20 cellular contexts compared by ENCODE assay signal in genomic region chr11:64603411-64604110, GRCh38. TPM values are rescaled to one million over a fixed set of nuclear protein-coding genes. Genes with fewer than 3 reads are reported as not detected.
DNase-seq lines count a peak whose midpoint lies in the region; ATAC-seq and TF ChIP-seq lines count a peak whose summit lies in the region.
"Had no signal": no experiment of that assay in that cellular context is flagged by ENCODE, and none has a peak within 500 bp of the region (broad histone marks: within the 10 kb centered on the region; RNA-seq: fewer than 3 reads in every experiment).

No MANE protein-coding gene starts in this region.

- H3K14ac ChIP-seq in mesenchymal stem cell (ENCODE audit: low read length in 2 of 2): no peak overlapping the region

- ATAC-seq in right cardiac atrium (no peak), HG03457 (IDR thresholded peaks at IDR 0.05; ENCODE audit: unreplicated experiment) (no peak)
- ATAC-seq: A549 had no signal

- no peaks in the 10 kb centered on the region for H3K9me3 ChIP-seq in right cardiac atrium (ENCODE audit: control insufficient read depth, low read length)
- H3K9me3 ChIP-seq in left ventricle myocardium inferior (replicated peaks): no peaks in the 10 kb centered on the region
- no peaks in the 10 kb centered on the region for H3K9me3 ChIP-seq in HEK293 (ENCODE audit: control insufficient read depth, insufficient read depth, low read depth, low read length)
- no peaks in the 10 kb centered on the region for H3K9me3 ChIP-seq in mesenchymal stem cell (ENCODE audit: control insufficient read depth, low read length)
- no peaks in the 10 kb centered on the region for H3K9me3 ChIP-seq in osteoblast (ENCODE audit: low read depth, low read length)
- H3K9me3 ChIP-seq: A549 had no signal

- no peaks in the 10 kb centered on the region for H3K36me3 ChIP-seq in left ventricle myocardium inferior
- no peaks in the 10 kb centered on the region for H3K36me3 ChIP-seq in HEK293 (ENCODE audit: control insufficient read depth in 2 of 2, insufficient read depth in 1 of 2, low read length in 2 of 2)
- no peaks in the 10 kb centered on the region for H3K36me3 ChIP-seq in mesenchymal stem cell (ENCODE audit: control insufficient read depth in 1 of 2, insufficient read depth in 2 of 2, low read depth in 1 of 2, low read length in 2 of 2)
- H3K36me3 ChIP-seq in osteoblast (ENCODE audit: insufficient read depth, low read length): no peaks in the 10 kb centered on the region
- no peaks in the 10 kb centered on the region for H3K36me3 ChIP-seq in mesendoderm (ENCODE audit: control insufficient read depth, insufficient read depth, low read length)

- no peaks in the 10 kb centered on the region for H3K27me3 ChIP-seq in right cardiac atrium (ENCODE audit: control insufficient read depth, insufficient read depth)
- H3K27me3 ChIP-seq in left ventricle myocardium inferior (ENCODE audit: low read depth): peaks cover 72% of the 10 kb centered on the region
- peaks cover 29 to 35% of the 10 kb centered on the region in 2 experiments for H3K27me3 ChIP-seq in mesenchymal stem cell (ENCODE audit: control insufficient read depth in 1 of 2, insufficient read depth in 1 of 2, low read length in 2 of 2)
- H3K27me3 ChIP-seq in osteoblast (ENCODE audit: insufficient read depth, low read length): no peaks in the 10 kb centered on the region
- no peaks in the 10 kb centered on the region for H3K27me3 ChIP-seq in mesendoderm (ENCODE audit: insufficient read depth, low read length, poor library complexity)

- peak overlapping the region; percentile 38 for H4K8ac ChIP-seq in mesenchymal stem cell (ENCODE audit: low read length)
- H4K8ac ChIP-seq in mesendoderm (ENCODE audit: low read depth, low read length): no peak overlapping the region

- H3K4ac ChIP-seq in mesenchymal stem cell (ENCODE audit: low read depth in 1 of 2, low read length in 2 of 2): no peak overlapping the region
- no peak overlapping the region for H3K4ac ChIP-seq in mesendoderm (ENCODE audit: low read depth, low read length)

- H4K5ac ChIP-seq in mesendoderm (ENCODE audit: low read length): no peak overlapping the region

- H2BK120ac ChIP-seq in mesenchymal stem cell (ENCODE audit: low read depth, low read length) (no peak overlapping the region), mesendoderm (ENCODE audit: low read depth, low read length) (no peak overlapping the region)

- H4K91ac ChIP-seq in mesenchymal stem cell (ENCODE audit: low read length): no peak overlapping the region

- CTCF ChIA-PET in HEK293 (lab: Yijun Ruan, JAX): interaction anchor here (0.5 kb wide), 1 partner anchor 412 kb away, joined by 3 read pairs; no protein-coding TSS in a partner anchor

- H3K4me2 ChIP-seq in mesenchymal stem cell (ENCODE audit: low read length, poor library complexity, severe bottlenecking) (no peak overlapping the region), osteoblast (ENCODE audit: insufficient read depth, low read length) (no peak overlapping the region), mesendoderm (ENCODE audit: low read length) (no peak overlapping the region)
- H3K4me2 ChIP-seq: A549 had no signal

- no peak overlapping the region for H2AK5ac ChIP-seq in mesenchymal stem cell (ENCODE audit: low read length, severe bottlenecking)
- H2AK5ac ChIP-seq in mesendoderm (ENCODE audit: low read length): no peak overlapping the region

- H3K18ac ChIP-seq in mesenchymal stem cell (ENCODE audit: low read depth in 1 of 2, low read length in 2 of 2) (no peak overlapping the region), mesendoderm (ENCODE audit: low read length) (no peak overlapping the region)

- no peaks in the 10 kb centered on the region for H3K4me1 ChIP-seq in right cardiac atrium (ENCODE audit: control insufficient read depth, insufficient read depth, low read length)
- peaks cover 6% of the 10 kb centered on the region for H3K4me1 ChIP-seq in left ventricle myocardium inferior
- no peaks in the 10 kb centered on the region for H3K4me1 ChIP-seq in HEK293 (ENCODE audit: control insufficient read depth, insufficient read depth, low read length)
- no peaks in the 10 kb centered on the region for H3K4me1 ChIP-seq in mesenchymal stem cell (ENCODE audit: control insufficient read depth, insufficient read depth, low read depth, low read length)
- H3K4me1 ChIP-seq in osteoblast (ENCODE audit: insufficient read depth, low read length): peaks cover 10% of the 10 kb centered on the region
- H3K4me1 ChIP-seq in mesendoderm (ENCODE audit: control insufficient read depth, low read depth, low read length): no peaks in the 10 kb centered on the region
- H3K4me1 ChIP-seq: A549 had no signal

- H3K9ac ChIP-seq in mesenchymal stem cell (ENCODE audit: low read length): no peak overlapping the region
- no peak overlapping the region for H3K9ac ChIP-seq in mesendoderm (ENCODE audit: low read length)

- H2BK12ac ChIP-seq in mesenchymal stem cell (ENCODE audit: low read length in 2 of 2): no peak overlapping the region

- intact Hi-C loops in right cardiac atrium (cut with DNase I) (no loop called here), left ventricle myocardium inferior (cut with micrococcal nuclease) (no loop called here)

- H2BK15ac ChIP-seq in mesenchymal stem cell (ENCODE audit: low read depth, poor library complexity, severe bottlenecking): no peak overlapping the region
- no peak overlapping the region for H2BK15ac ChIP-seq in mesendoderm (replicated peaks; ENCODE audit: low read depth)

- POLR2A ChIA-PET in HEK293 (lab: Yijun Ruan, JAX): no interaction called here

- H2BK5ac ChIP-seq in mesenchymal stem cell (ENCODE audit: low read depth, low read length, poor library complexity, severe bottlenecking) (no peak overlapping the region), mesendoderm (ENCODE audit: low read length) (no peak overlapping the region)

- no peak overlapping the region for H2AFZ ChIP-seq in mesenchymal stem cell (ENCODE audit: low read depth, low read length)
- H2AFZ ChIP-seq in osteoblast (ENCODE audit: low read length): no peak overlapping the region

- no peak overlapping the region for H3K23ac ChIP-seq in mesenchymal stem cell (ENCODE audit: low read length in 2 of 2)
- H3K23ac ChIP-seq in mesendoderm (ENCODE audit: low read length): no peak overlapping the region

- no peaks in the 10 kb centered on the region for H3K79me2 ChIP-seq in osteoblast (ENCODE audit: insufficient read depth, low read length)
- no peaks in the 10 kb centered on the region for H3K79me2 ChIP-seq in mesendoderm (ENCODE audit: control insufficient read depth, insufficient read depth, low read length)

- peak in 2 of 3 donors; percentile 26 to 28 for DNase-seq in right cardiac atrium
- no peak for DNase-seq in left ventricle myocardium inferior
- DNase-seq in mesenchymal stem cell: no peak
- peak; percentile 81 for DNase-seq in osteoblast (ENCODE audit: insufficient read length, low spot score, missing footprints)
- no peak for DNase-seq in mesendoderm
- DNase-seq: 8988T; Calu3; CD4-positive, alpha-beta memory T cell; COR-L47; DMS53; DMS79 treated with DMSO at 0.1 percent for 48 hours; GF-D8; GOT3; HCEC 1CT had no signal

- no peak for TF ChIP-seq CTCF in left ventricle myocardium inferior (IDR thresholded peaks at IDR 0.05; ENCODE audit: borderline replicate concordance)
- no peak for TF ChIP-seq CTCF in HEK293 (tag by site-specific recombination; IDR thresholded peaks at IDR 0.05)
- no peak for TF ChIP-seq CTCF in osteoblast (IDR thresholded peaks at IDR 0.05; ENCODE audit: extremely low read depth, low read depth, low read length)

- peaks cover 4% of the 10 kb centered on the region for H4K20me1 ChIP-seq in osteoblast (ENCODE audit: insufficient read depth, low read length)

- 89% methylated on average over 10 of the region's 10 CpGs for WGBS in right cardiac atrium
- whole genome bisulfite sequencing in mesenchymal stem cell: 78% methylated on average over 10 of the region's 10 CpGs
- no CpG with 5 or more reads among the region's 10 CpGs for WGBS in mesendoderm (ENCODE audit: extremely low coverage, insufficient coverage, low lambda C conversion rate)

- H3K4me3 ChIP-seq in right cardiac atrium (ENCODE audit: low read length): no peak overlapping the region
- H3K4me3 ChIP-seq in left ventricle myocardium inferior: no peak overlapping the region
- no peak overlapping the region for H3K4me3 ChIP-seq in HEK293 (ENCODE audit: low read depth, low read length)
- H3K4me3 ChIP-seq in mesenchymal stem cell (ENCODE audit: insufficient read depth in 1 of 2, low read depth in 1 of 2, low read length in 2 of 2): no peak overlapping the region
- no peak overlapping the region for H3K4me3 ChIP-seq in osteoblast (ENCODE audit: insufficient read depth, low read length)
- H3K4me3 ChIP-seq in mesendoderm (ENCODE audit: low read length): no peak overlapping the region
- H3K4me3 ChIP-seq: A549 had no signal

- H3K79me1 ChIP-seq in mesenchymal stem cell (replicated peaks; ENCODE audit: low read length, poor library complexity, severe bottlenecking): no peaks in the 10 kb centered on the region
- no peaks in the 10 kb centered on the region for H3K79me1 ChIP-seq in mesendoderm (ENCODE audit: low read length)

- H3K56ac ChIP-seq in mesendoderm (ENCODE audit: low read length): no peak overlapping the region

- no peak overlapping the region for H3K27ac ChIP-seq in right cardiac atrium (ENCODE audit: low read length)
- no peak overlapping the region for H3K27ac ChIP-seq in left ventricle myocardium inferior (replicated peaks)
- no peak overlapping the region for H3K27ac ChIP-seq in HEK293 (ENCODE audit: extremely low read depth, low read depth, low read length)
- H3K27ac ChIP-seq in mesenchymal stem cell (ENCODE audit: low read length, poor library complexity, severe bottlenecking): no peak overlapping the region
- no peak overlapping the region for H3K27ac ChIP-seq in osteoblast (ENCODE audit: low read depth, low read length)
- no peak overlapping the region for H3K27ac ChIP-seq in mesendoderm (ENCODE audit: low read depth, low read length)
- H3K27ac ChIP-seq: A549 had no signal

TF ChIP-seq in HEK293, 187 proteins besides CTCF, POLR2A, EP300 and RAD21:
- no peak for TF ChIP-seq ZNF239 (tag by site-specific recombination; IDR thresholded peaks at IDR 0.05)
- TF ChIP-seq GLIS2 (tag by site-specific recombination; IDR thresholded peaks at IDR 0.05): peak; percentile 14; the same call in 1 of the 2 replicates

RNA-seq across cellular contexts. Expression of gene SLC22A12, which starts 12.5 kb away (rescaled TPM):
- total RNA-seq in right cardiac atrium: not detected
- not detected for polyA plus RNA-seq in right cardiac atrium
- not detected for total RNA-seq in left ventricle myocardium inferior
- not detected for polyA plus RNA-seq in mesenchymal stem cell (2013, experiment 1 of 2)
- not detected for polyA plus RNA-seq in mesenchymal stem cell (2013, experiment 2 of 2)
- total RNA-seq in osteoblast: not detected in 2 replicates
- polyA plus RNA-seq in mesendoderm (2013, experiment 1 of 2): not detected
- not detected for polyA plus RNA-seq in mesendoderm (2013, experiment 2 of 2)
- total RNA-seq: Calu3; CD4-positive, alpha-beta memory T cell; Daoy; G401 had no signal
- polyA plus RNA-seq: A549; BJ; CD4-positive, alpha-beta memory T cell had no signal

RNA-seq across cellular contexts. Expression of gene SLC22A11, which starts 47.8 kb away (rescaled TPM):
- total RNA-seq in right cardiac atrium (not detected), left ventricle myocardium inferior (not detected), osteoblast (not detected in 2 replicates)
- not detected for polyA plus RNA-seq in right cardiac atrium
- not detected for polyA plus RNA-seq in mesenchymal stem cell (2013, experiment 1 of 2)
- not detected for polyA plus RNA-seq in mesenchymal stem cell (2013, experiment 2 of 2)
- polyA plus RNA-seq in mesendoderm (2013, experiment 1 of 2): 0.03 TPM
- polyA plus RNA-seq in mesendoderm (2013, experiment 2 of 2): 0.03 TPM
- total RNA-seq: Calu3; CD4-positive, alpha-beta memory T cell; Daoy had no signal
- polyA plus RNA-seq: BJ; CD4-positive, alpha-beta memory T cell had no signal

Comparison
In these comparisons a context has a peak if more than half of its experiments do, and no peak if none do; other contexts are left out.
1. DNase-seq: peak in right cardiac atrium (2 of 3) and osteoblast (single experiment); none in left ventricle myocardium inferior (single experiment), mesenchymal stem cell (single experiment) and mesendoderm (single experiment).